18 cellular contexts compared by ENCODE assay signal in genomic region chr1:47680815-47681475, GRCh38.
DNase-seq lines count a peak whose midpoint lies in the region; ATAC-seq, FAIRE-seq and TF ChIP-seq lines count a peak whose summit lies in the region.
"Had no signal": no experiment of that assay in that cellular context is flagged by ENCODE, and none has a peak within 500 bp of the region (broad histone marks: within the 10 kb centered on the region; RNA-seq: fewer than 3 reads in every experiment).

No MANE protein-coding gene starts in this region.

- peaks cover 4% of the 10 kb centered on the region for H3K9me3 Mint-ChIP-seq in astrocyte (ENCODE audit: unreplicated experiment)
- H3K9me3 Mint-ChIP-seq: CD8-positive, alpha-beta T cell had no signal

- H2BK120ac ChIP-seq in mesendoderm (ENCODE audit: low read depth, low read length): no peak overlapping the region

- POLR2A ChIA-PET in HEK293 (lab: Yijun Ruan, JAX): no interaction called here

- H3K79me2 ChIP-seq in astrocyte (ENCODE audit: insufficient read depth, low read length): no peaks in the 10 kb centered on the region
- H3K79me2 ChIP-seq in mesendoderm (ENCODE audit: control insufficient read depth, insufficient read depth, low read length): no peaks in the 10 kb centered on the region

- no peak overlapping the region for H2AFZ ChIP-seq in astrocyte (ENCODE audit: low read depth, low read length)

- no peak for FAIRE-seq in astrocyte (lab: Jason Lieb, UNC)
- FAIRE-seq: H1 had no signal

- H3K4me1 ChIP-seq in HEK293 (ENCODE audit: control insufficient read depth, insufficient read depth, low read length) (peaks cover 16% of the 10 kb centered on the region), astrocyte (ENCODE audit: insufficient read depth, low read length) (peaks cover 3% of the 10 kb centered on the region), mesendoderm (ENCODE audit: control insufficient read depth, low read depth, low read length) (no peaks in the 10 kb centered on the region), stomach (no peaks in the 10 kb centered on the region), Peyer's patch (no peaks in the 10 kb centered on the region), gastrocnemius medialis (no peaks in the 10 kb centered on the region)

- no peak overlapping the region for H3K4ac ChIP-seq in mesendoderm (ENCODE audit: low read depth, low read length)

- H3K4me2 ChIP-seq in astrocyte (ENCODE audit: low read length): no peak overlapping the region
- H3K4me2 ChIP-seq in mesendoderm (ENCODE audit: low read length): no peak overlapping the region

- H3K9ac ChIP-seq in astrocyte (ENCODE audit: low read length) (no peak overlapping the region), mesendoderm (ENCODE audit: low read length) (no peak overlapping the region)
- H3K9ac ChIP-seq: BLaER1 treated with 17β-estradiol and CSF1 and Interleukin-3, amounts not matched to agents 10 nM and 100 nM had no signal

- TF ChIP-seq CTCF in HEK293 (tag by site-specific recombination; IDR thresholded peaks at IDR 0.05) (no peak), astrocyte (IDR thresholded peaks at IDR 0.05; ENCODE audit: insufficient read depth, low read depth, low read length) (no peak), stomach (IDR thresholded peaks at IDR 0.05) (no peak), Peyer's patch (IDR thresholded peaks at IDR 0.05) (no peak), gastrocnemius medialis (IDR thresholded peaks at IDR 0.05 in 4 of 5, conservative IDR thresholded peaks at IDR 0.05 in 1 of 5) (no peak)

- H3K36me3 Mint-ChIP-seq in astrocyte (ENCODE audit: low read depth, unreplicated experiment): peaks cover 2% of the 10 kb centered on the region
- H3K36me3 Mint-ChIP-seq: CD8-positive, alpha-beta T cell had no signal

- intact Hi-C loops in stomach (cut with DNase I; ENCODE audit: low total_unique reads) (no loop called here), gastrocnemius medialis (cut with DNase I; ENCODE audit: low total_unique reads) (no loop called here)

- no peak overlapping the region for H3K4me3 Mint-ChIP-seq in astrocyte (ENCODE audit: unreplicated experiment)
- H3K4me3 Mint-ChIP-seq: CD8-positive, alpha-beta T cell had no signal

- peak overlapping the region; percentile 22 for H2AK5ac ChIP-seq in mesendoderm (ENCODE audit: low read length)

- H2BK15ac ChIP-seq in mesendoderm (replicated peaks; ENCODE audit: low read depth): no peak overlapping the region

- no peak overlapping the region for H3K23ac ChIP-seq in mesendoderm (ENCODE audit: low read length)

- peaks cover 36% of the 10 kb centered on the region for H3K4me1 Mint-ChIP-seq in astrocyte (ENCODE audit: low read depth, unreplicated experiment)

- peak overlapping the region; percentile 20 for H3K27ac Mint-ChIP-seq in astrocyte (ENCODE audit: unreplicated experiment)
- H3K27ac Mint-ChIP-seq: CD8-positive, alpha-beta T cell had no signal

- H3K27ac ChIP-seq in HEK293 (ENCODE audit: extremely low read depth, low read depth, low read length): no peak overlapping the region
- H3K27ac ChIP-seq in astrocyte (ENCODE audit: low read depth, low read length): no peak overlapping the region
- H3K27ac ChIP-seq in mesendoderm (ENCODE audit: low read depth, low read length): no peak overlapping the region
- H3K27ac ChIP-seq in stomach: no peak overlapping the region
- no peak overlapping the region for H3K27ac ChIP-seq in Peyer's patch
- H3K27ac ChIP-seq in gastrocnemius medialis: no peak overlapping the region
- H3K27ac ChIP-seq: BLaER1 treated with 17β-estradiol and CSF1 and Interleukin-3, amounts not matched to agents 10 nM and 100 nM had no signal

- CTCF ChIA-PET in HEK293 (lab: Yijun Ruan, JAX): no interaction called here

- no peak for ATAC-seq in GM21526 (IDR thresholded peaks at IDR 0.05; ENCODE audit: low FRiP score, unreplicated experiment)
- ATAC-seq in gastrocnemius medialis: no peak
- ATAC-seq: CD8-positive, alpha-beta T cell; GM12878 had no signal

- no CpG with 5 or more reads among the region's 10 CpGs for WGBS in mesendoderm (ENCODE audit: extremely low coverage, insufficient coverage, low lambda C conversion rate)
- WGBS in stomach, 5 donors: 74 to 91% (median 86%) methylated on average over 10 of the region's 10 CpGs

- no peak overlapping the region for H2BK5ac ChIP-seq in mesendoderm (ENCODE audit: low read length)

- H3K18ac ChIP-seq in mesendoderm (ENCODE audit: low read length): no peak overlapping the region

- no peaks in the 10 kb centered on the region for H3K79me1 ChIP-seq in mesendoderm (ENCODE audit: low read length)

- H3K56ac ChIP-seq in mesendoderm (ENCODE audit: low read length): no peak overlapping the region

- in situ Hi-C loops in gastrocnemius medialis (cut with MboI; ENCODE audit: low sequenced_read_pairs in 4 of 4): no loop called here

- H3K27me3 ChIP-seq in astrocyte (ENCODE audit: insufficient read depth, low read length): no peaks in the 10 kb centered on the region
- no peaks in the 10 kb centered on the region for H3K27me3 ChIP-seq in mesendoderm (ENCODE audit: insufficient read depth, low read length, poor library complexity)
- H3K27me3 ChIP-seq in stomach: peaks cover 0 to 16% (median 0%) of the 10 kb centered on the region in 3 donors
- no peaks in the 10 kb centered on the region for H3K27me3 ChIP-seq in Peyer's patch
- no peaks in the 10 kb centered on the region for H3K27me3 ChIP-seq in gastrocnemius medialis
- H3K27me3 ChIP-seq: BLaER1 treated with 17β-estradiol and CSF1 and Interleukin-3, amounts not matched to agents 10 nM and 100 nM had no signal

- H3K9me3 ChIP-seq in HEK293 (ENCODE audit: control insufficient read depth, insufficient read depth, low read depth, low read length): no peaks in the 10 kb centered on the region
- H3K9me3 ChIP-seq in astrocyte (ENCODE audit: insufficient read depth, low read depth, low read length): no peaks in the 10 kb centered on the region
- no peaks in the 10 kb centered on the region for H3K9me3 ChIP-seq in stomach
- H3K9me3 ChIP-seq in Peyer's patch: no peaks in the 10 kb centered on the region
- H3K9me3 ChIP-seq in gastrocnemius medialis: no peaks in the 10 kb centered on the region
- H3K9me3 ChIP-seq: BLaER1 treated with 17β-estradiol and CSF1 and Interleukin-3, amounts not matched to agents 10 nM and 100 nM had no signal

- TF ChIP-seq EP300 in stomach (IDR thresholded peaks at IDR 0.05): no peak

- TF ChIP-seq POLR2A in stomach (IDR thresholded peaks at IDR 0.05): no peak
- TF ChIP-seq POLR2A in Peyer's patch (IDR thresholded peaks at IDR 0.05): no peak
- no peak for TF ChIP-seq POLR2A in gastrocnemius medialis (IDR thresholded peaks at IDR 0.05)

- H4K8ac ChIP-seq in mesendoderm (ENCODE audit: low read depth, low read length): no peak overlapping the region

- H4K20me1 ChIP-seq in astrocyte (ENCODE audit: insufficient read depth, low read length): no peaks in the 10 kb centered on the region

- peaks cover 22% of the 10 kb centered on the region for H3K27me3 Mint-ChIP-seq in astrocyte (ENCODE audit: low read depth, unreplicated experiment)

- DNase-seq in astrocyte (ENCODE audit: low read depth) (no peak), mesendoderm (no peak), stomach (peak; percentile 8), Peyer's patch (no peak), gastrocnemius medialis (no peak)
- DNase-seq: DMS53; EL; KBM-7; NCI-H1105; NCI-H2081; NK-92 treated with Interleukin-12 subunit alpha and Interleukin-12 subunit beta, amount 100 ng/mL, for 24 hours; SHP77 had no signal

- H4K5ac ChIP-seq in mesendoderm (ENCODE audit: low read length): no peak overlapping the region

- H3K36me3 ChIP-seq in HEK293 (ENCODE audit: control insufficient read depth in 2 of 2, insufficient read depth in 1 of 2, low read length in 2 of 2): no peaks in the 10 kb centered on the region
- H3K36me3 ChIP-seq in astrocyte (ENCODE audit: insufficient read depth, low read length): no peaks in the 10 kb centered on the region
- H3K36me3 ChIP-seq in mesendoderm (ENCODE audit: control insufficient read depth, insufficient read depth, low read length): no peaks in the 10 kb centered on the region
- H3K36me3 ChIP-seq in stomach: no peaks in the 10 kb centered on the region
- no peaks in the 10 kb centered on the region for H3K36me3 ChIP-seq in Peyer's patch
- H3K36me3 ChIP-seq in gastrocnemius medialis: no peaks in the 10 kb centered on the region
- H3K36me3 ChIP-seq: BLaER1 treated with 17β-estradiol and CSF1 and Interleukin-3, amounts not matched to agents 10 nM and 100 nM had no signal

- no peak overlapping the region for H3K4me3 ChIP-seq in HEK293 (ENCODE audit: low read depth, low read length)
- no peak overlapping the region for H3K4me3 ChIP-seq in astrocyte (ENCODE audit: insufficient read depth, low read depth, low read length)
- H3K4me3 ChIP-seq in mesendoderm (ENCODE audit: low read length): no peak overlapping the region
- no peak overlapping the region for H3K4me3 ChIP-seq in stomach
- no peak overlapping the region for H3K4me3 ChIP-seq in Peyer's patch
- no peak overlapping the region for H3K4me3 ChIP-seq in gastrocnemius medialis
- H3K4me3 ChIP-seq: BLaER1 treated with 17β-estradiol and CSF1 and Interleukin-3, amounts not matched to agents 10 nM and 100 nM; GM12878 had no signal

TF ChIP-seq in HEK293, 187 proteins besides CTCF, POLR2A, EP300 and RAD21:
- no peak for TF ChIP-seq ZBTB6 (tag by site-specific recombination; IDR thresholded peaks at IDR 0.05)
- no peak for TF ChIP-seq ZNF23 (tag by site-specific recombination; IDR thresholded peaks at IDR 0.05; ENCODE audit: borderline replicate concordance)
- peak; percentile 75 for TF ChIP-seq SCRT2 (tag by site-specific recombination; IDR thresholded peaks at IDR 0.05)
- TF ChIP-seq YY1 (tag by site-specific recombination; IDR thresholded peaks at IDR 0.05): no peak
- 0 out of 2 replicates have a peak, but pooled peaks have one; percentile 47 for TF ChIP-seq SCRT1 (tag by site-specific recombination; IDR thresholded peaks at IDR 0.05; ENCODE audit: borderline replicate concordance)
